29 cellular contexts compared by ENCODE assay signal in genomic region chr13:95067303-95067702, GRCh38.
DNase-seq lines count a peak whose midpoint lies in the region; ATAC-seq, FAIRE-seq and TF ChIP-seq lines count a peak whose summit lies in the region.
"Had no signal": no experiment of that assay in that cellular context is flagged by ENCODE, and none has a peak within 500 bp of the region (broad histone marks: within the 10 kb centered on the region; RNA-seq: fewer than 3 reads in every experiment).

No MANE protein-coding gene starts in this region.

- H3K4me3 Mint-ChIP-seq in HFFc6: no peak overlapping the region
- H3K4me3 Mint-ChIP-seq in astrocyte (ENCODE audit: unreplicated experiment): no peak overlapping the region
- no peak overlapping the region for H3K4me3 Mint-ChIP-seq in glutamatergic neuron (ENCODE audit: unreplicated experiment)
- H3K4me3 Mint-ChIP-seq in activated T-helper 2 cell treated with anti-CD3 and anti-CD28 coated beads, Interferon-gamma antibody, Interleukin-2, Interleukin-4, amounts not matched to agents 10 μg/mL and 5 μg/mL and 100 μg/mL, durations not matched to agents 14 hours and 24 hours and 36 hours (ENCODE audit: low read depth): no peak overlapping the region
- H3K4me3 Mint-ChIP-seq: central memory CD8-positive, alpha-beta T cell; natural killer cell; stimulated activated effector memory CD8-positive, alpha-beta T cell treated with anti-CD3 and anti-CD28 coated beads, Interleukin-12 subunit alpha, Interleukin-12 subunit beta, amount 100 ng/mL, for 72 hours had no signal

- H3K9me3 Mint-ChIP-seq in HFFc6 (no peaks in the 10 kb centered on the region), astrocyte (ENCODE audit: unreplicated experiment) (no peaks in the 10 kb centered on the region), glutamatergic neuron (ENCODE audit: unreplicated experiment) (no peaks in the 10 kb centered on the region)
- no peaks in the 10 kb centered on the region for H3K9me3 Mint-ChIP-seq in activated T-helper 2 cell treated with anti-CD3 and anti-CD28 coated beads, Interferon-gamma antibody, Interleukin-2, Interleukin-4, amounts not matched to agents 10 μg/mL and 5 μg/mL and 100 μg/mL, durations not matched to agents 14 hours and 24 hours and 36 hours
- H3K9me3 Mint-ChIP-seq: activated naive CD4-positive, alpha-beta T cell treated with anti-CD3 and anti-CD28 coated beads, Interleukin-2, amount 50 U/mL, for 72 hours; central memory CD8-positive, alpha-beta T cell; natural killer cell; stimulated activated effector memory CD8-positive, alpha-beta T cell treated with anti-CD3 and anti-CD28 coated beads, Interleukin-12 subunit alpha, Interleukin-12 subunit beta, amount 100 ng/mL, for 72 hours had no signal

- H3K36me3 Mint-ChIP-seq in HFFc6 (ENCODE audit: low read depth): peaks cover 53% of the 10 kb centered on the region
- peaks cover 20% of the 10 kb centered on the region for H3K36me3 Mint-ChIP-seq in astrocyte (ENCODE audit: low read depth, unreplicated experiment)
- H3K36me3 Mint-ChIP-seq in glutamatergic neuron (ENCODE audit: unreplicated experiment): peaks cover 7% of the 10 kb centered on the region
- peaks cover 32% of the 10 kb centered on the region for H3K36me3 Mint-ChIP-seq in activated T-helper 2 cell treated with anti-CD3 and anti-CD28 coated beads, Interferon-gamma antibody, Interleukin-2, Interleukin-4, amounts not matched to agents 10 μg/mL and 5 μg/mL and 100 μg/mL, durations not matched to agents 14 hours and 24 hours and 36 hours (ENCODE audit: low read depth)

- peak; percentile 63 for ATAC-seq in foreskin keratinocyte
- no peak for ATAC-seq in HG03039 (IDR thresholded peaks at IDR 0.05; ENCODE audit: unreplicated experiment)
- ATAC-seq: activated naive CD4-positive, alpha-beta T cell treated with anti-CD3 and anti-CD28 coated beads, Interleukin-2, amount 50 U/mL, for 72 hours; gastroesophageal sphincter; K562; natural killer cell; stimulated activated effector memory CD8-positive, alpha-beta T cell treated with anti-CD3 and anti-CD28 coated beads, Interleukin-12 subunit alpha, Interleukin-12 subunit beta, amount 100 ng/mL, for 72 hours had no signal

- H3K27me3 Mint-ChIP-seq in HFFc6 (ENCODE audit: insufficient read depth) (peaks cover 2% of the 10 kb centered on the region), astrocyte (ENCODE audit: low read depth, unreplicated experiment) (no peaks in the 10 kb centered on the region), glutamatergic neuron (ENCODE audit: unreplicated experiment) (peaks cover 2% of the 10 kb centered on the region)
- H3K27me3 Mint-ChIP-seq in activated T-helper 2 cell treated with anti-CD3 and anti-CD28 coated beads, Interferon-gamma antibody, Interleukin-2, Interleukin-4, amounts not matched to agents 10 μg/mL and 5 μg/mL and 100 μg/mL, durations not matched to agents 14 hours and 24 hours and 36 hours (ENCODE audit: low read depth): no peaks in the 10 kb centered on the region
- H3K27me3 Mint-ChIP-seq: central memory CD8-positive, alpha-beta T cell had no signal

- intact Hi-C loops in activated T-helper 2 cell treated with anti-CD3 and anti-CD28 coated beads, Interferon-gamma antibody, Interleukin-2, Interleukin-4, amounts not matched to agents 10 μg/mL and 5 μg/mL and 100 μg/mL, durations not matched to agents 14 hours and 24 hours and 36 hours (cut with micrococcal nuclease): no loop called here

- H3K27me3 ChIP-seq in astrocyte (ENCODE audit: insufficient read depth, low read length) (no peaks in the 10 kb centered on the region), foreskin keratinocyte (no peaks in the 10 kb centered on the region)
- H3K27me3 ChIP-seq: BLaER1 treated with 17β-estradiol and CSF1 and Interleukin-3, amounts not matched to agents 10 nM and 100 nM; dorsolateral prefrontal cortex; gastroesophageal sphincter; ovary; right atrium auricular region; spleen had no signal

- H3K27ac Mint-ChIP-seq in HFFc6 (peak overlapping the region; percentile 4; the same call in 1 of the 2 replicates), astrocyte (ENCODE audit: unreplicated experiment) (no peak overlapping the region), glutamatergic neuron (ENCODE audit: unreplicated experiment) (no peak overlapping the region)
- no peak overlapping the region for H3K27ac Mint-ChIP-seq in activated T-helper 2 cell treated with anti-CD3 and anti-CD28 coated beads, Interferon-gamma antibody, Interleukin-2, Interleukin-4, amounts not matched to agents 10 μg/mL and 5 μg/mL and 100 μg/mL, durations not matched to agents 14 hours and 24 hours and 36 hours
- H3K27ac Mint-ChIP-seq: natural killer cell; stimulated activated effector memory CD8-positive, alpha-beta T cell treated with anti-CD3 and anti-CD28 coated beads, Interleukin-12 subunit alpha, Interleukin-12 subunit beta, amount 100 ng/mL, for 72 hours had no signal

- H3K4me1 ChIP-seq in astrocyte (ENCODE audit: insufficient read depth, low read length): no peaks in the 10 kb centered on the region
- no peaks in the 10 kb centered on the region for H3K4me1 ChIP-seq in foreskin keratinocyte
- H3K4me1 ChIP-seq: BLaER1 treated with 17β-estradiol and CSF1 and Interleukin-3, amounts not matched to agents 10 nM and 100 nM; gastroesophageal sphincter; right atrium auricular region had no signal

- no peaks in the 10 kb centered on the region for H3K36me3 ChIP-seq in astrocyte (ENCODE audit: insufficient read depth, low read length)
- H3K36me3 ChIP-seq: ovary, right atrium auricular region had no signal

- no peak overlapping the region for H3K4me3 ChIP-seq in astrocyte (ENCODE audit: insufficient read depth, low read depth, low read length)
- H3K4me3 ChIP-seq: BLaER1 treated with 17β-estradiol and CSF1 and Interleukin-3, amounts not matched to agents 10 nM and 100 nM; dorsolateral prefrontal cortex; gastroesophageal sphincter; K562; ovary; right atrium auricular region; spleen had no signal

- FAIRE-seq in astrocyte (lab: Jason Lieb, UNC): no peak
- FAIRE-seq: GM19239, islet of Langerhans, K562 had no signal

- TF ChIP-seq CTCF in HFFc6 (IDR thresholded peaks at IDR 0.05) (no peak), astrocyte (IDR thresholded peaks at IDR 0.05; ENCODE audit: insufficient read depth, low read depth, low read length) (no peak), foreskin keratinocyte (conservative IDR thresholded peaks at IDR 0.05) (no peak), glutamatergic neuron (IDR thresholded peaks at IDR 0.05; ENCODE audit: partially characterized antibody, unreplicated experiment) (no peak)

- H3K27ac ChIP-seq in astrocyte (ENCODE audit: low read depth, low read length) (no peak overlapping the region), foreskin keratinocyte (no peak overlapping the region)
- H3K27ac ChIP-seq: BLaER1 treated with 17β-estradiol and CSF1 and Interleukin-3, amounts not matched to agents 10 nM and 100 nM; dorsolateral prefrontal cortex; gastroesophageal sphincter; ovary; right atrium auricular region; spleen had no signal

- no peak overlapping the region for H3K9ac ChIP-seq in astrocyte (ENCODE audit: low read length)
- H3K9ac ChIP-seq: BLaER1 treated with 17β-estradiol and CSF1 and Interleukin-3, amounts not matched to agents 10 nM and 100 nM had no signal

- no peaks in the 10 kb centered on the region for H4K20me1 ChIP-seq in astrocyte (ENCODE audit: insufficient read depth, low read length)
- H4K20me1 ChIP-seq: BLaER1 treated with 17β-estradiol and CSF1 and Interleukin-3, amounts not matched to agents 10 nM and 100 nM had no signal

- H3K4me2 ChIP-seq in astrocyte (ENCODE audit: low read length): no peak overlapping the region
- H3K4me2 ChIP-seq: BLaER1 treated with 17β-estradiol and CSF1 and Interleukin-3, amounts not matched to agents 10 nM and 100 nM had no signal

- H3K9me3 ChIP-seq in astrocyte (ENCODE audit: insufficient read depth, low read depth, low read length): no peaks in the 10 kb centered on the region
- H3K9me3 ChIP-seq: gastroesophageal sphincter, right atrium auricular region, spleen had no signal

- peaks cover 17% of the 10 kb centered on the region for H3K4me1 Mint-ChIP-seq in HFFc6 (ENCODE audit: low read depth)
- peaks cover 5% of the 10 kb centered on the region for H3K4me1 Mint-ChIP-seq in astrocyte (ENCODE audit: low read depth, unreplicated experiment)
- H3K4me1 Mint-ChIP-seq in glutamatergic neuron (ENCODE audit: low read depth, unreplicated experiment): no peaks in the 10 kb centered on the region
- H3K4me1 Mint-ChIP-seq in activated T-helper 2 cell treated with anti-CD3 and anti-CD28 coated beads, Interferon-gamma antibody, Interleukin-2, Interleukin-4, amounts not matched to agents 10 μg/mL and 5 μg/mL and 100 μg/mL, durations not matched to agents 14 hours and 24 hours and 36 hours (ENCODE audit: low read depth): peaks cover 6% of the 10 kb centered on the region
- H3K4me1 Mint-ChIP-seq: central memory CD8-positive, alpha-beta T cell; natural killer cell; stimulated activated effector memory CD8-positive, alpha-beta T cell treated with anti-CD3 and anti-CD28 coated beads, Interleukin-12 subunit alpha, Interleukin-12 subunit beta, amount 100 ng/mL, for 72 hours had no signal

- DNase-seq in AG08395 (ENCODE audit: low spot score) (peak; percentile 11), HFFc6 (peak; percentile 24), astrocyte (ENCODE audit: low read depth) (peak; percentile 36), foreskin keratinocyte (peak in 1 of 2 donors; percentile 7), glutamatergic neuron (no peak), NCI-H2171 (lab: John Stamatoyannopoulos, UW) (no peak)
- no peak for DNase-seq in activated T-helper 2 cell treated with anti-CD3 and anti-CD28 coated beads, Interferon-gamma antibody, Interleukin-2, Interleukin-4, amounts not matched to agents 10 μg/mL and 5 μg/mL and 100 μg/mL, durations not matched to agents 14 hours and 24 hours and 36 hours (ENCODE audit: low spot score)
- DNase-seq: activated CD4-positive, alpha-beta T cell treated with anti-CD3 and anti-CD28 coated beads, Interleukin-2, amount 50 U/mL, for 48 hours; activated CD8-positive, alpha-beta memory T cell treated with anti-CD3 and anti-CD28 coated beads, Interleukin-2, amount 50 U/mL, for 4 hours; anterior cingulate cortex; dorsolateral prefrontal cortex; midbrain; natural killer cell; NCI-H187; NCI-H2227 treated with DMSO at 0.1 percent for 48 hours; ovary; Right ventricle myocardium superior; spleen; stimulated activated CD4-positive, alpha-beta T cell treated with anti-CD3 and anti-CD28 coated beads, Interleukin-2, amount 100 ng/mL, for 48 hours had no signal

- H3K79me2 ChIP-seq in astrocyte (ENCODE audit: insufficient read depth, low read length): no peaks in the 10 kb centered on the region

- no peak overlapping the region for H2AFZ ChIP-seq in astrocyte (ENCODE audit: low read depth, low read length)

Comparison
In these comparisons a context has a peak if more than half of its experiments do, and no peak if none do; other contexts are left out.
1. DNase-seq: peak in AG08395 (single experiment), HFFc6 (single experiment) and astrocyte (single experiment); none in glutamatergic neuron (single experiment), NCI-H2171 (single experiment) and activated T-helper 2 cell treated with anti-CD3 and anti-CD28 coated beads, Interferon-gamma antibody, Interleukin-2, Interleukin-4, amounts not matched to agents 10 μg/mL and 5 μg/mL and 100 μg/mL, durations not matched to agents 14 hours and 24 hours and 36 hours (single experiment).